ENCODE assay signal across 8 cellular contexts in genomic region chr2:202635441-202636296, GRCh38. TPM values are rescaled to one million over a fixed set of nuclear protein-coding genes. Genes with fewer than 3 reads are reported as not detected.
DNase-seq lines count a peak whose midpoint lies in the region; ATAC-seq and TF ChIP-seq lines count a peak whose summit lies in the region.

No MANE protein-coding gene starts in this region.

- H3K4me1 ChIP-seq in IMR-90 (ENCODE audit: control insufficient read depth, insufficient read depth, low read length), result peaks cover 2% of the 10 kb centered on the region
- H3K4me1 ChIP-seq in OCI-LY7 (ENCODE audit: insufficient read depth, low read length, poor library complexity, severe bottlenecking), result peaks cover 38% of the 10 kb centered on the region
- H3K4me1 ChIP-seq in esophagus muscularis mucosa, result peaks cover 17 to 21% (median 20%) of the 10 kb centered on the region in 4 donors

- POLR2A ChIA-PET in IMR-90 (lab: Charles Lee; ENCODE audit: unreplicated experiment), result no interaction called here
- POLR2A ChIA-PET in OCI-LY7 (lab: Charles Lee), result interaction anchor here (0.6 to 2.3 kb wide), 14 partner anchors 8 to 1069 kb away, joined by 3 to 11 read pairs (median 4); no protein-coding TSS in a partner anchor

- no peak for TF ChIP-seq RAD21 in IMR-90 (IDR thresholded peaks at IDR 0.05; ENCODE audit: low read length)

- H3K27me3 Mint-ChIP-seq in naive B cell, result no peaks in the 10 kb centered on the region
- no peaks in the 10 kb centered on the region for H3K27me3 Mint-ChIP-seq in stimulated activated memory B cell treated with anti-CD40 and anti-IgM and Interleukin-4, amounts not matched to agents 10 μg/mL and 1 μg/mL and 100 μg/mL, for 72 hours

- no peaks in the 10 kb centered on the region for H3K9me2 ChIP-seq in OCI-LY7 (ENCODE audit: insufficient read depth, low read length)

- H3K56ac ChIP-seq in IMR-90 (ENCODE audit: extremely low read depth, insufficient read depth, low read length), result 0 out of 2 replicates have a peak overlapping the region, but pooled peaks have one; percentile 36

- H4K5ac ChIP-seq in IMR-90 (ENCODE audit: low read depth, low read length), result peak overlapping the region; percentile 2; the same call in 1 of the 2 replicates

- H3K27me3 ChIP-seq in IMR-90 (ENCODE audit: control insufficient read depth, insufficient read depth, low read length) (no peaks in the 10 kb centered on the region), esophagus muscularis mucosa (no peaks in the 10 kb centered on the region)

- H3K9me3 ChIP-seq in IMR-90 (ENCODE audit: control insufficient read depth, insufficient read depth, low read length), result no peaks in the 10 kb centered on the region
- no peaks in the 10 kb centered on the region for H3K9me3 ChIP-seq in OCI-LY7 (ENCODE audit: low read length)
- no peaks in the 10 kb centered on the region for H3K9me3 ChIP-seq in esophagus muscularis mucosa

- peaks cover 45 to 71% (median 52%) of the 10 kb centered on the region in 3 donors for H3K4me1 Mint-ChIP-seq in naive B cell
- peaks cover 51% of the 10 kb centered on the region for H3K4me1 Mint-ChIP-seq in stimulated activated memory B cell treated with anti-CD40 and anti-IgM and Interleukin-4, amounts not matched to agents 10 μg/mL and 1 μg/mL and 100 μg/mL, for 72 hours

- peak overlapping the region; percentile 77 for H3K9ac ChIP-seq in IMR-90 (ENCODE audit: low read depth, low read length)

- TF ChIP-seq CTCF in IMR-90 (conservative IDR thresholded peaks at IDR 0.05; ENCODE audit: low read depth, low read length) (no peak), OCI-LY7 (conservative IDR thresholded peaks at IDR 0.05; ENCODE audit: low read length) (no peak), esophagus muscularis mucosa (IDR thresholded peaks at IDR 0.05) (peak in 1 of 3 experiments; percentile 22)

- H4K20me1 ChIP-seq in IMR-90 (ENCODE audit: insufficient read depth, low read length), result no peaks in the 10 kb centered on the region
- H4K20me1 ChIP-seq in OCI-LY7 (ENCODE audit: insufficient read depth, low read length), result no peaks in the 10 kb centered on the region

- DNase-seq in DMS79 (lab: John Stamatoyannopoulos, UW) (peak; percentile 54), IMR-90 (peak; percentile 34), OCI-LY7 (ENCODE audit: low spot score) (peak; percentile 87), esophagus muscularis mucosa (ENCODE audit: extremely low spot score) (peak; percentile 92), naive B cell (peak; percentile 77)
- DNase-seq in activated T-cell treated with anti-CD3 and anti-CD28 coated beads, Interleukin-2, amount 50 U/mL, for 48 hours, result peak; percentile 88 to 89

- no TSS peak for BruUV-seq in IMR-90 (replicated peaks; lab: Mats Ljungman, UMichigan)
- BruUV-seq in OCI-LY7 (replicated peaks; lab: Mats Ljungman, UMichigan), result no TSS peak

- peak overlapping the region; percentile 89 to 100 (median 98) for H3K4me3 Mint-ChIP-seq in naive B cell
- peak overlapping the region; percentile 92 for H3K4me3 Mint-ChIP-seq in stimulated activated memory B cell treated with anti-CD40 and anti-IgM and Interleukin-4, amounts not matched to agents 10 μg/mL and 1 μg/mL and 100 μg/mL, for 72 hours

- no peak for TF ChIP-seq POLR2A in IMR-90 (IDR thresholded peaks at IDR 0.05; ENCODE audit: low read depth, low read length)
- no peak for TF ChIP-seq POLR2A in esophagus muscularis mucosa (IDR thresholded peaks at IDR 0.05; ENCODE audit: low read depth)

- H3K9me1 ChIP-seq in IMR-90 (ENCODE audit: insufficient read depth, low read length), result 0 out of 2 replicates have a peak, but pooled peaks cover 3% of the 10 kb centered on the region

- 0 out of 2 replicates have a peak overlapping the region, but pooled peaks have one; percentile 8 for H4K91ac ChIP-seq in IMR-90 (ENCODE audit: insufficient read depth, low read depth, low read length)

- peaks cover 23% of the 10 kb centered on the region for H3K79me2 ChIP-seq in OCI-LY7 (ENCODE audit: insufficient read depth, low read depth, low read length)

- peaks cover 4 to 6% of the 10 kb centered on the region in 2 experiments; a peak in 2 of 4 replicates for H3K79me1 ChIP-seq in IMR-90 (ENCODE audit: low read depth in 1 of 2, low read length in 2 of 2)

- no peaks in the 10 kb centered on the region for H3K9me3 Mint-ChIP-seq in naive B cell
- H3K9me3 Mint-ChIP-seq in stimulated activated memory B cell treated with anti-CD40 and anti-IgM and Interleukin-4, amounts not matched to agents 10 μg/mL and 1 μg/mL and 100 μg/mL, for 72 hours, result no peaks in the 10 kb centered on the region

- H3K14ac ChIP-seq in IMR-90 (replicated peaks; ENCODE audit: low read depth, low read length), result peak overlapping the region; percentile 62

- H2AFZ ChIP-seq in IMR-90 (replicated peaks; ENCODE audit: low read length, poor library complexity) (peak overlapping the region; percentile 98), OCI-LY7 (ENCODE audit: low read length) (peak overlapping the region; percentile 63; the same call in 1 of the 2 replicates)

- WGBS in IMR-90 (ENCODE audit: extremely low coverage in 2 of 2, insufficient read length in 1 of 2), 2 experiments, result 0% methylated on average over 38 of the region's 90 CpGs; no CpG with 5 or more reads in 1 of the 2 experiments
- 0% methylated on average over 7 of the region's 90 CpGs for WGBS in esophagus muscularis mucosa

- peak overlapping the region; percentile 94 for H3K4me2 ChIP-seq in IMR-90 (ENCODE audit: low read depth, low read length)
- peak overlapping the region; percentile 74 for H3K4me2 ChIP-seq in OCI-LY7 (ENCODE audit: low read length)

- H2BK120ac ChIP-seq in IMR-90 (ENCODE audit: low read depth, low read length), result 0 out of 2 replicates have a peak overlapping the region, but pooled peaks have one; percentile 11

- peak overlapping the region; percentile 56 for H3K4ac ChIP-seq in IMR-90 (ENCODE audit: low read depth, low read length)

- intact Hi-C loops in IMR-90 (cut with micrococcal nuclease) (loop anchor here (2.0 kb wide), 1 partner anchor 235 kb away; the partner anchor contains the start of gene ICA1L), OCI-LY7 (cut with micrococcal nuclease; ENCODE audit: unreplicated experiment) (loop anchor here (2.0 to 5.0 kb wide), 3 partner anchors 115 to 258 kb away; partner anchors contain the start of genes BMPR2 and ICA1L), esophagus muscularis mucosa (cut with DNase I) (no loop called here)

- in situ Hi-C loops in IMR-90 (cut with MboI; ENCODE audit: low sequenced_read_pairs), result no loop called here

- H3K23ac ChIP-seq in IMR-90 (ENCODE audit: low read depth, low read length), result peak overlapping the region; percentile 49

- H2BK20ac ChIP-seq in IMR-90 (ENCODE audit: low read depth, low read length), result no peak overlapping the region

- no peak overlapping the region for H2AK5ac ChIP-seq in IMR-90 (ENCODE audit: low read depth, low read length)

- H3K36me3 Mint-ChIP-seq in naive B cell, result peaks cover 5 to 6% of the 10 kb centered on the region in 2 donors
- H3K36me3 Mint-ChIP-seq in stimulated activated memory B cell treated with anti-CD40 and anti-IgM and Interleukin-4, amounts not matched to agents 10 μg/mL and 1 μg/mL and 100 μg/mL, for 72 hours, result no peaks in the 10 kb centered on the region

- dilution Hi-C loops in IMR-90 (cut with HindIII; ENCODE audit: low sequenced_read_pairs, unreplicated experiment), result no loop called here

- H3K4me3 ChIP-seq in IMR-90 (ENCODE audit: insufficient read depth, low read depth, low read length) (peak overlapping the region; percentile 96), OCI-LY7 (ENCODE audit: low read depth, low read length, poor library complexity, severe bottlenecking) (peak overlapping the region; percentile 83), esophagus muscularis mucosa (peak overlapping the region; percentile 83 to 99 (median 96))

- peak; percentile 61 for ATAC-seq in GM21576 (IDR thresholded peaks at IDR 0.05; ENCODE audit: unreplicated experiment)
- ATAC-seq in IMR-90 (ENCODE audit: low read depth), result peak; percentile 77
- peak; percentile 49 for ATAC-seq in naive B cell (ENCODE audit: low read depth in 2 of 2)
- ATAC-seq in stimulated activated memory B cell treated with anti-CD40 and anti-IgM and Interleukin-4, amounts not matched to agents 10 μg/mL and 1 μg/mL and 100 μg/mL, for 72 hours, result peak; percentile 79

- peak overlapping the region; percentile 65; the same call in 1 of the 2 replicates for H3K18ac ChIP-seq in IMR-90 (ENCODE audit: low read depth, low read length)

- CTCF ChIA-PET in IMR-90 (lab: Yijun Ruan, JAX) (no interaction called here), OCI-LY7 (lab: Charles Lee; ENCODE audit: unreplicated experiment) (no interaction called here)

- peak overlapping the region; percentile 44 to 83; a peak in 2 of 4 replicates for H4K8ac ChIP-seq in IMR-90 (ENCODE audit: low read depth in 2 of 2, low read length in 2 of 2)

- no peak for TF ChIP-seq EP300 in esophagus muscularis mucosa (IDR thresholded peaks at IDR 0.05)

- peak overlapping the region; percentile 65 for H2BK5ac ChIP-seq in IMR-90 (ENCODE audit: low read depth, low read length, poor library complexity, severe bottlenecking)

- H3K36me3 ChIP-seq in IMR-90 (ENCODE audit: control insufficient read depth, insufficient read depth, low read length) (no peaks in the 10 kb centered on the region), OCI-LY7 (ENCODE audit: insufficient read depth, low read length) (no peaks in the 10 kb centered on the region), esophagus muscularis mucosa (no peaks in the 10 kb centered on the region)

- peak overlapping the region; percentile 84 to 95 (median 92) for H3K27ac Mint-ChIP-seq in naive B cell
- H3K27ac Mint-ChIP-seq in stimulated activated memory B cell treated with anti-CD40 and anti-IgM and Interleukin-4, amounts not matched to agents 10 μg/mL and 1 μg/mL and 100 μg/mL, for 72 hours, result peak overlapping the region; percentile 89

- peak overlapping the region; percentile 61; the same call in 1 of the 3 replicates for H2BK15ac ChIP-seq in IMR-90 (ENCODE audit: low read depth, low read length)

- H3K27ac ChIP-seq in IMR-90 (ENCODE audit: insufficient read depth, low read length) (peak overlapping the region; percentile 56), OCI-LY7 (ENCODE audit: low read depth, low read length, poor library complexity, severe bottlenecking) (peak overlapping the region; percentile 69), esophagus muscularis mucosa (replicated peaks in 1 of 4) (peak overlapping the region; percentile 86 to 91 (median 90))

- peak overlapping the region; percentile 67 for H2AK9ac ChIP-seq in IMR-90 (replicated peaks; ENCODE audit: low read depth, low read length, poor library complexity)

TF ChIP-seq in IMR-90, 13 proteins besides CTCF, POLR2A, EP300 and RAD21 (continues in another document):
- no peak for TF ChIP-seq CHD1 (IDR thresholded peaks at IDR 0.05; ENCODE audit: low read depth, low read length)
- TF ChIP-seq CEBPB (IDR thresholded peaks at IDR 0.05; ENCODE audit: low read depth, low read length), result no peak
- no peak for TF ChIP-seq BHLHE40 (IDR thresholded peaks at IDR 0.05; ENCODE audit: low read depth, low read length)

RNA-seq across cellular contexts. Expression of gene FAM117B, which starts 0.9 kb away (rescaled TPM):
- 0.54 and 1.1 TPM in 2 replicates for total RNA-seq in IMR-90 (2012; rRNA removed)
- 0.66 and 0.79 TPM in 2 replicates for polyA plus RNA-seq in IMR-90 (2012; rRNA removed)
- 0.32 and 0.38 TPM in 2 replicates for polyA plus RNA-seq in IMR-90 (2012; cell fraction: cytosol; rRNA removed)
- polyA plus RNA-seq in IMR-90 (2012; cell fraction: nucleus; rRNA removed; ENCODE audit: low replicate concordance), result 0.25 and 1.0 TPM in 2 replicates
- 3.1 and 4.2 TPM in 2 replicates for total RNA-seq in OCI-LY7 (2014; rRNA removed; shearing (Covaris generic))
- total RNA-seq in OCI-LY7 (2022), result 18.4 and 19.6 TPM in 2 replicates
- 1 to 10 TPM; 2.8 to 5.0 (median 4.2) TPM for total RNA-seq in esophagus muscularis mucosa
- polyA plus RNA-seq in naive B cell (ENCODE audit: low read depth in 6 of 6), result 10 to 100 TPM; 17.7 to 31.3 (median 21.8) TPM

Comparison
In these comparisons a context has a peak if more than half of its experiments do, and no peak if none do; other contexts are left out.
1. Peak in every context shown above with its lines: DNase-seq, ATAC-seq, H3K4me3 ChIP-seq and H3K27ac ChIP-seq.
2. DNase-seq: peak in every context shown above with its lines; median percentile 92 in esophagus muscularis mucosa; 88 in activated T-cell treated with anti-CD3 and anti-CD28 coated beads, Interleukin-2, amount 50 U/mL, for 48 hours; 87 in OCI-LY7; 77 in naive B cell; 54 in DMS79; 34 in IMR-90.